In the genomic region with DNA sequence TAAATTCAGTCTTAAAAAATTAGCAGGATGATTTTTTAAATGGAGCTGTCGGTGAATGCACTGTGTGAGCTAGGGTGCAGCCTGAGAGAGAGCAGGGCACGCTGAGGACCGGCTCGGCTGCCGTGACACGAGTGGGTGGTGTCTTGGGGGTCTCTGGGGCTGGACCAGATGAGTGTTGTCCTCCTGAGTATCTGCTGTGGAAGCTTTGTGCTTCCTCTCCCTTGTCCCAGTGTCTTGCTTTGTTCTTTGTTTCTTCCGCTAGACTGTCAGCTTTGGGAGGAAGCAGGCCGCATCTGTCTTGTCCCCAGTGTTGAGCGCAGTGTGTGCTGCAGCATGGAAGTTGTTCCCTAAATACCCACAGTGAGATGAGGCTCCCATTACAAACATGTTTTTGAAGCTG, we compare ENCODE assay signal across 19 cellular contexts.
DNase-seq lines count a peak whose midpoint lies in the region; ATAC-seq, FAIRE-seq and TF ChIP-seq lines count a peak whose summit lies in the region.
"Had no signal": no experiment of that assay in that cellular context is flagged by ENCODE, and none has a peak within 500 bp of the region (broad histone marks: within the 10 kb centered on the region; RNA-seq: fewer than 3 reads in every experiment).

No MANE protein-coding gene starts in this region.

- no peak overlapping the region for H3K4me3 ChIP-seq in K562
- no peak overlapping the region for H3K4me3 ChIP-seq in neural progenitor cell
- H3K4me3 ChIP-seq: gastrocnemius medialis had no signal

- H3K4me2 ChIP-seq in K562 (ENCODE audit: insufficient read depth, low read length) (no peak overlapping the region), neural progenitor cell (no peak overlapping the region)

- POLR2A ChIA-PET in CD4-positive, alpha-beta T cell (lab: Charles Lee): interaction anchor here (1.5 to 6.0 kb wide), 2 partner anchors 19 to 28 kb away, joined by 9 to 38 read pairs; no protein-coding TSS in a partner anchor
- POLR2A ChIA-PET in K562 (lab: Yijun Ruan, JAX): interaction anchor here (0.6 kb wide), 1 partner anchor 586 kb away, joined by 6 read pairs; no protein-coding TSS in a partner anchor

- H3K79me2 ChIP-seq in K562 (ENCODE audit: control insufficient read depth, insufficient read depth, low read length) (no peaks in the 10 kb centered on the region), neural progenitor cell (ENCODE audit: low read depth) (no peaks in the 10 kb centered on the region)

- no peak for TF ChIP-seq CTCF in CD4-positive, alpha-beta T cell (IDR thresholded peaks at IDR 0.05)
- TF ChIP-seq CTCF in K562 (IDR thresholded peaks at IDR 0.05 in 2 of 3, conservative IDR thresholded peaks at IDR 0.05 in 1 of 3; ENCODE audit: insufficient read depth in 2 of 3, low read depth in 1 of 3, low read length in 3 of 3): no peak
- no peak for TF ChIP-seq CTCF in neural progenitor cell (IDR thresholded peaks at IDR 0.05)

- peak overlapping the region; percentile 66 for H3K27ac Mint-ChIP-seq in CD4-positive, alpha-beta T cell
- H3K27ac Mint-ChIP-seq in neural progenitor cell: peak overlapping the region; percentile 20
- H3K27ac Mint-ChIP-seq: activated naive CD8-positive, alpha-beta T cell treated with anti-CD3 and anti-CD28 coated beads, Interleukin-2, amount 50 U/mL, for 24 hours; stimulated activated effector memory CD8-positive, alpha-beta T cell treated with anti-CD3 and anti-CD28 coated beads, Interleukin-12 subunit alpha, Interleukin-12 subunit beta, amount 100 ng/mL, for 72 hours had no signal

- H3K36me3 ChIP-seq in K562 (ENCODE audit: control insufficient read depth, insufficient read depth, low read length): no peaks in the 10 kb centered on the region
- no peaks in the 10 kb centered on the region for H3K36me3 ChIP-seq in neural progenitor cell
- H3K36me3 ChIP-seq: gastrocnemius medialis had no signal

- H3K9ac ChIP-seq in K562 (ENCODE audit: insufficient read depth in 1 of 2, low read depth in 2 of 2, low read length in 2 of 2) (no peak overlapping the region), neural progenitor cell (no peak overlapping the region)

- no peaks in the 10 kb centered on the region for H3K27me3 ChIP-seq in CD4-positive, alpha-beta T cell (ENCODE audit: control insufficient read depth, insufficient read depth, low read length)
- H3K27me3 ChIP-seq in K562 (ENCODE audit: control insufficient read depth in 2 of 2, insufficient read depth in 2 of 2, low read length in 2 of 2): peaks cover 36 to 38% of the 10 kb centered on the region in 2 experiments
- H3K27me3 ChIP-seq in neural progenitor cell: no peaks in the 10 kb centered on the region
- H3K27me3 ChIP-seq: gastrocnemius medialis had no signal

- no peak for TF ChIP-seq POLR2A in K562 (conservative IDR thresholded peaks at IDR 0.05)

- H3K9me3 Mint-ChIP-seq in CD4-positive, alpha-beta T cell: no peaks in the 10 kb centered on the region
- no peaks in the 10 kb centered on the region for H3K9me3 Mint-ChIP-seq in neural progenitor cell
- H3K9me3 Mint-ChIP-seq: activated naive CD8-positive, alpha-beta T cell treated with anti-CD3 and anti-CD28 coated beads, Interleukin-2, amount 50 U/mL, for 24 hours; CD4-positive, CD25-positive, alpha-beta regulatory T cell; stimulated activated effector memory CD8-positive, alpha-beta T cell treated with anti-CD3 and anti-CD28 coated beads, Interleukin-12 subunit alpha, Interleukin-12 subunit beta, amount 100 ng/mL, for 72 hours had no signal

- FAIRE-seq in K562 (lab: Jason Lieb, UNC): no peak
- FAIRE-seq: islet of Langerhans had no signal

- H3K27me3 Mint-ChIP-seq in CD4-positive, alpha-beta T cell: no peaks in the 10 kb centered on the region
- H3K27me3 Mint-ChIP-seq in neural progenitor cell (ENCODE audit: insufficient read depth, low read depth): no peaks in the 10 kb centered on the region
- H3K27me3 Mint-ChIP-seq: activated naive CD8-positive, alpha-beta T cell treated with anti-CD3 and anti-CD28 coated beads, Interleukin-2, amount 50 U/mL, for 24 hours; CD4-positive, CD25-positive, alpha-beta regulatory T cell had no signal

- H3K4me1 Mint-ChIP-seq in CD4-positive, alpha-beta T cell (ENCODE audit: low read depth): peaks cover 59% of the 10 kb centered on the region
- H3K4me1 Mint-ChIP-seq in neural progenitor cell: peaks cover 6% of the 10 kb centered on the region

- no peak for DNase-seq in CD4-positive, alpha-beta T cell
- DNase-seq in Kasumi-1 (lab: John Stamatoyannopoulos, UW): peak; percentile 62 to 69
- no peak for DNase-seq in K562 (ENCODE audit: extremely low read depth in 1 of 4, low spot score in 3 of 4)
- peak; percentile 47 for DNase-seq in neural progenitor cell (ENCODE audit: low spot score)
- DNase-seq in DMS153 treated with DMSO at 0.1 percent for 48 hours (lab: John Stamatoyannopoulos, UW; ENCODE audit: unreplicated experiment): no peak
- DNase-seq: activated CD8-positive, alpha-beta memory T cell treated with anti-CD3 and anti-CD28 coated beads, Interleukin-2, amount 50 U/mL, for 48 hours; activated naive CD8-positive, alpha-beta T cell treated with anti-CD3 and anti-CD28 coated beads, Interleukin-2, amount 50 U/mL, for 24 hours; CD4-positive, CD25-positive, alpha-beta regulatory T cell; central memory CD4-positive, alpha-beta T cell; gastrocnemius medialis; NCI-H187 treated with DMSO at 0.1 percent for 48 hours; NCI-H748 treated with DMSO at 0.1 percent for 48 hours; SIG-M5; stimulated activated CD4-positive, alpha-beta T cell treated with anti-CD3 and anti-CD28 coated beads, Interleukin-4, amount 100 ng/mL, for 1 hour had no signal

- no peak overlapping the region for H3K27ac ChIP-seq in CD4-positive, alpha-beta T cell (ENCODE audit: low read depth, low read length)
- H3K27ac ChIP-seq in K562 (ENCODE audit: extremely low read depth, low read depth, low read length) (no peak overlapping the region), neural progenitor cell (no peak overlapping the region)
- H3K27ac ChIP-seq: gastrocnemius medialis had no signal

- BruUV-seq in K562 (replicated peaks; lab: Mats Ljungman, UMichigan): no TSS peak

- H3K9me1 ChIP-seq in K562 (ENCODE audit: control insufficient read depth, insufficient read depth, low read length): no peaks in the 10 kb centered on the region

- WGBS in K562 (ENCODE audit: insufficient coverage, low coverage, missing lambda C conversion rate): 15% methylated on average over 9 of the region's 9 CpGs

- in situ Hi-C loops in K562 (cut with MboI): no loop called here

- no peak for ATAC-seq in CD4-positive, alpha-beta T cell (ENCODE audit: poor library complexity)
- no peak for ATAC-seq in K562
- no peak for ATAC-seq in HG02970 (IDR thresholded peaks at IDR 0.05; ENCODE audit: low FRiP score, unreplicated experiment)
- ATAC-seq in GM21619 (IDR thresholded peaks at IDR 0.05; ENCODE audit: unreplicated experiment): no peak
- no peak for ATAC-seq in HG03196 (IDR thresholded peaks at IDR 0.05; ENCODE audit: unreplicated experiment)
- ATAC-seq: activated naive CD8-positive, alpha-beta T cell treated with anti-CD3 and anti-CD28 coated beads, Interleukin-2, amount 50 U/mL, for 24 hours; gastrocnemius medialis; stimulated activated effector memory CD8-positive, alpha-beta T cell treated with anti-CD3 and anti-CD28 coated beads, Interleukin-12 subunit alpha, Interleukin-12 subunit beta, amount 100 ng/mL, for 72 hours had no signal

- H3F3A ChIP-seq in neural progenitor cell (ENCODE audit: low read depth): no peaks in the 10 kb centered on the region

- no peaks in the 10 kb centered on the region for H3K4me1 ChIP-seq in K562 (replicated peaks in 1 of 2; ENCODE audit: control insufficient read depth in 2 of 2, insufficient read depth in 2 of 2, low read length in 2 of 2)
- H3K4me1 ChIP-seq in neural progenitor cell: peaks cover 8% of the 10 kb centered on the region
- H3K4me1 ChIP-seq: gastrocnemius medialis had no signal

- CTCF ChIA-PET in CD4-positive, alpha-beta T cell (lab: Charles Lee): interaction anchor here (0.6 to 5.7 kb wide), 2 partner anchors 28 to 88 kb away, joined by 4 to 31 read pairs; no protein-coding TSS in a partner anchor
- CTCF ChIA-PET in K562 (lab: Yijun Ruan, JAX; ENCODE audit: low intra/inter-chr PET ratio): no interaction called here

- TF ChIP-seq EP300 in K562 (IDR thresholded peaks at IDR 0.05; ENCODE audit: low read length): no peak

- intact Hi-C loops in CD4-positive, alpha-beta T cell (cut with DNase I, micrococcal nuclease): loop anchor here (2.0 to 10.0 kb wide), 2 partner anchors 19 to 545 kb away; no protein-coding TSS in a partner anchor
- intact Hi-C loops in K562 (cut with micrococcal nuclease): no loop called here

- H3K4me3 Mint-ChIP-seq in CD4-positive, alpha-beta T cell: no peak overlapping the region
- no peak overlapping the region for H3K4me3 Mint-ChIP-seq in neural progenitor cell
- H3K4me3 Mint-ChIP-seq: activated naive CD8-positive, alpha-beta T cell treated with anti-CD3 and anti-CD28 coated beads, Interleukin-2, amount 50 U/mL, for 24 hours; stimulated activated effector memory CD8-positive, alpha-beta T cell treated with anti-CD3 and anti-CD28 coated beads, Interleukin-12 subunit alpha, Interleukin-12 subunit beta, amount 100 ng/mL, for 72 hours had no signal

- H3K9me3 ChIP-seq in CD4-positive, alpha-beta T cell (ENCODE audit: control insufficient read depth, low read length): no peaks in the 10 kb centered on the region
- H3K9me3 ChIP-seq in K562 (replicated peaks; ENCODE audit: control insufficient read depth, insufficient read depth, low read depth, low read length) (no peaks in the 10 kb centered on the region), neural progenitor cell (ENCODE audit: low read depth) (no peaks in the 10 kb centered on the region)
- H3K9me3 ChIP-seq: gastrocnemius medialis had no signal

- TF ChIP-seq RAD21 in K562 (CRISPR knock-in tag; conservative IDR thresholded peaks at IDR 0.05 in 1 of 2, IDR thresholded peaks at IDR 0.05 in 1 of 2): no peak

- H2AFZ ChIP-seq in K562 (ENCODE audit: low read depth, low read length): no peak overlapping the region
- peak overlapping the region; percentile 98 for H2AFZ ChIP-seq in neural progenitor cell (replicated peaks)

- H3K36me3 Mint-ChIP-seq in CD4-positive, alpha-beta T cell (ENCODE audit: low read depth): peaks cover 85% of the 10 kb centered on the region
- H3K36me3 Mint-ChIP-seq in neural progenitor cell: no peaks in the 10 kb centered on the region

- H4K20me1 ChIP-seq in K562 (replicated peaks; ENCODE audit: control insufficient read depth, insufficient read depth, low read length) (no peaks in the 10 kb centered on the region), neural progenitor cell (ENCODE audit: low read depth) (no peaks in the 10 kb centered on the region)

Comparison
In these comparisons a context has a peak if more than half of its experiments do, and no peak if none do; other contexts are left out.
1. DNase-seq: peak in Kasumi-1 (2 of 2) and neural progenitor cell (single experiment); none in CD4-positive, alpha-beta T cell (0 of 10), K562 (0 of 4) and DMS153 treated with DMSO at 0.1 percent for 48 hours (single experiment).